17 cellular contexts compared by ENCODE assay signal in genomic region chr12:109517619-109518018, GRCh38. TPM values are rescaled to one million over a fixed set of nuclear protein-coding genes. Genes with fewer than 3 reads are reported as not detected.
A peak's percentile ranks its signal among the peaks of the same experiment; 100 is the strongest.
DNase-seq lines count a peak whose midpoint lies in the region; ATAC-seq and TF ChIP-seq lines count a peak whose summit lies in the region.
"Had no signal": no experiment of that assay in that cellular context is flagged by ENCODE, and none has a peak within 500 bp of the region (broad histone marks: within the 10 kb centered on the region; RNA-seq: fewer than 3 reads in every experiment).

No MANE protein-coding gene starts in this region.

- TF ChIP-seq CTCF in endodermal cell (conservative IDR thresholded peaks at IDR 0.05) = no peak

- H3K4me3 Mint-ChIP-seq in endodermal cell = no peak overlapping the region
- H3K4me3 Mint-ChIP-seq: brain had no signal

- H3K4me3 ChIP-seq in endodermal cell (ENCODE audit: low read length) = no peak overlapping the region

- H3K9me3 ChIP-seq in endodermal cell (ENCODE audit: control insufficient read depth, low read length) = no peaks in the 10 kb centered on the region

- no peak overlapping the region for H3K9ac ChIP-seq in endodermal cell (ENCODE audit: extremely low read depth, low read length, poor library complexity, severe bottlenecking)
- H3K9ac ChIP-seq: KMS-11 had no signal

- peaks cover 53% of the 10 kb centered on the region for H3K36me3 ChIP-seq in endodermal cell (ENCODE audit: control insufficient read depth, insufficient read depth, low read length)

- no peaks in the 10 kb centered on the region for H3K27me3 ChIP-seq in endodermal cell (ENCODE audit: control insufficient read depth, insufficient read depth, low read length, poor library complexity, severe bottlenecking)
- H3K27me3 ChIP-seq: foreskin keratinocyte had no signal

- peak; percentile 87 for DNase-seq in COLO668 (lab: John Stamatoyannopoulos, UW; ENCODE audit: unreplicated experiment)
- peak; percentile 97 for DNase-seq in NCI-H2029 treated with DMSO at 0.1 percent for 48 hours (lab: John Stamatoyannopoulos, UW)
- DNase-seq in endodermal cell = peak; percentile 41
- DNase-seq in myocyte (ENCODE audit: low read depth) = peak; percentile 84
- no peak for DNase-seq in cerebellar nuclear complex (lab: John Stamatoyannopoulos, UW)
- DNase-seq: activated CD4-positive, alpha-beta T cell treated with anti-CD3 and anti-CD28 coated beads, Interleukin-2, amount 50 U/mL, for 1 hour; activated CD8-positive, alpha-beta memory T cell treated with anti-CD3 and anti-CD28 coated beads, Interleukin-2, amount 50 U/mL, for 4 hours; foreskin keratinocyte; GOT3; kidney glomerular epithelial cell had no signal

- peaks cover 56% of the 10 kb centered on the region for H3K36me3 Mint-ChIP-seq in endodermal cell (ENCODE audit: low read depth)

- no peaks in the 10 kb centered on the region for H3K4me1 ChIP-seq in endodermal cell (ENCODE audit: control insufficient read depth, insufficient read depth, low read length)
- H3K4me1 ChIP-seq: foreskin keratinocyte had no signal

- no peaks in the 10 kb centered on the region for H3K27me3 Mint-ChIP-seq in endodermal cell (ENCODE audit: insufficient read depth)

- peaks cover 6% of the 10 kb centered on the region for H3K4me1 Mint-ChIP-seq in endodermal cell

- no peaks in the 10 kb centered on the region for H3K9me3 Mint-ChIP-seq in endodermal cell
- H3K9me3 Mint-ChIP-seq: brain had no signal

- no peak for ATAC-seq in HG03135 (IDR thresholded peaks at IDR 0.05; ENCODE audit: unreplicated experiment)
- ATAC-seq in GM18520 (IDR thresholded peaks at IDR 0.05; ENCODE audit: unreplicated experiment) = no peak
- ATAC-seq in HG03354 (IDR thresholded peaks at IDR 0.05; ENCODE audit: poor library complexity, severe bottlenecking, unreplicated experiment) = no peak
- ATAC-seq: foreskin keratinocyte had no signal

- H3K27ac ChIP-seq in endodermal cell (ENCODE audit: low read depth, low read length) = no peak overlapping the region
- H3K27ac ChIP-seq: epithelial cell of prostate, foreskin keratinocyte, KMS-11, RWPE1 had no signal

- no peak overlapping the region for H3K27ac Mint-ChIP-seq in endodermal cell

- WGBS in endodermal cell (ENCODE audit: insufficient coverage in 1 of 2, insufficient read length in 1 of 2), 2 experiments = 80 to 90% methylated on average over 4 to 6 of the region's 6 CpGs

RNA-seq across cellular contexts. Expression of gene UBE3B, which starts 40.2 kb away (rescaled TPM):
- 10 to 100 TPM; 32.0 to 39.8 TPM for total RNA-seq in endodermal cell
- 30.8 TPM for polyA plus RNA-seq in endodermal cell (2013, experiment 1 of 2)
- 29.5 TPM for polyA plus RNA-seq in endodermal cell (2013, experiment 2 of 2)
- total RNA-seq in myocyte = 47.3 and 53.0 TPM in 2 replicates
- 30.7 TPM for polyA plus RNA-seq in myocyte (2012)

RNA-seq across cellular contexts. Expression of gene KCTD10, which starts 40.5 kb away (rescaled TPM):
- 10 to 100 TPM; 50.9 to 53.5 TPM for total RNA-seq in endodermal cell
- polyA plus RNA-seq in endodermal cell (2013, experiment 1 of 2) = 51.3 TPM
- 55.3 TPM for polyA plus RNA-seq in endodermal cell (2013, experiment 2 of 2)
- 26.9 and 37.8 TPM in 2 replicates for total RNA-seq in myocyte
- 49.0 TPM for polyA plus RNA-seq in myocyte (2012)

RNA-seq across cellular contexts. Expression of gene MMAB, which starts 55.7 kb away (rescaled TPM):
- total RNA-seq in endodermal cell (10 to 100 TPM; 24.9 to 28.2 TPM), myocyte (68.1 and 70.2 TPM in 2 replicates)
- 63.3 TPM for polyA plus RNA-seq in endodermal cell (2013, experiment 1 of 2)
- polyA plus RNA-seq in endodermal cell (2013, experiment 2 of 2) = 58.3 TPM
- polyA plus RNA-seq in myocyte (2012) = 66.3 TPM

RNA-seq across cellular contexts. Expression of gene MVK, which starts 56.0 kb away (rescaled TPM):
- total RNA-seq in endodermal cell (10 to 100 TPM; 12.8 to 22.6 TPM), myocyte (28.0 and 44.9 TPM in 2 replicates)
- 31.2 TPM for polyA plus RNA-seq in endodermal cell (2013, experiment 1 of 2)
- 32.0 TPM for polyA plus RNA-seq in endodermal cell (2013, experiment 2 of 2)
- polyA plus RNA-seq in myocyte (2012) = 22.5 TPM

Comparison
In these comparisons a context has a peak if more than half of its experiments do, and no peak if none do; other contexts are left out.
1. DNase-seq: peak in COLO668 (single experiment), NCI-H2029 treated with DMSO at 0.1 percent for 48 hours (single experiment), endodermal cell (single experiment) and myocyte (single experiment); none in cerebellar nuclear complex (0 of 2).